In genomic region chr10:95246582-95247051, GRCh38 we compare ENCODE assay signal across 8 cellular contexts. TPM values are rescaled to one million over a fixed set of nuclear protein-coding genes. Genes with fewer than 3 reads are reported as not detected.
DNase-seq lines count a peak whose midpoint lies in the region.

No MANE protein-coding gene starts in this region.

- intact Hi-C loops in head of caudate nucleus (cut with DNase I): no loop called here

- peak; percentile 35 for DNase-seq in NCI-H510A treated with DMSO at 0.1 percent for 48 hours (lab: John Stamatoyannopoulos, UW)
- DNase-seq in NCI-H510A (lab: John Stamatoyannopoulos, UW): no peak
- peak; percentile 44 for DNase-seq in HS-5 (ENCODE audit: low read depth)
- peak; percentile 66 for DNase-seq in RPMI7951 (ENCODE audit: low read depth)
- peak; percentile 15 for DNase-seq in activated effector memory CD4-positive, alpha-beta T cell treated with Interleukin-2 at 50 U/mL for 16 hours
- DNase-seq in head of caudate nucleus: peak; percentile 27 to 84 (median 62)
- DNase-seq in renal cortical epithelial cell (ENCODE audit: low read depth): peak; percentile 57
- DNase-seq in OCI-M2 (lab: John Stamatoyannopoulos, UW; ENCODE audit: unreplicated experiment): no peak

RNA-seq across cellular contexts. Expression of gene PDLIM1, which starts 44.2 kb away (rescaled TPM):
- 38.4 and 38.8 TPM in 2 replicates for total RNA-seq in RPMI7951 (2014; rRNA removed; shearing (Covaris generic))
- 19.4 and 45.8 TPM in 2 replicates for total RNA-seq in renal cortical epithelial cell

RNA-seq across cellular contexts. Expression of gene ACSM6, which starts 52.6 kb away (rescaled TPM):
- total RNA-seq in RPMI7951 (2014; rRNA removed; shearing (Covaris generic)): not detected in 2 replicates
- total RNA-seq in renal cortical epithelial cell: 0.10 TPM in 1 of 2 replicates, not detected in the other

Comparison
In these comparisons a context has a peak if more than half of its experiments do, and no peak if none do; other contexts are left out.
1. DNase-seq: peak in NCI-H510A treated with DMSO at 0.1 percent for 48 hours (single experiment), HS-5 (single experiment), RPMI7951 (single experiment), activated effector memory CD4-positive, alpha-beta T cell treated with Interleukin-2 at 50 U/mL for 16 hours (single experiment), head of caudate nucleus (42 of 42) and renal cortical epithelial cell (single experiment); none in NCI-H510A (single experiment) and OCI-M2 (single experiment).